Comparison of ENCODE assay signal across 8 cellular contexts in genomic region chr7:17940302-17941170, GRCh38. TPM values are rescaled to one million over a fixed set of nuclear protein-coding genes. Genes with fewer than 3 reads are reported as not detected.
DNase-seq lines count a peak whose midpoint lies in the region; ATAC-seq and TF ChIP-seq lines count a peak whose summit lies in the region.

Gene SNX13, minus strand, starts transcription at chr7:17940494. Its CDS starts 199 bp downstream, at chr7:17940295.

- intact Hi-C loops in CD14-positive monocyte (cut with micrococcal nuclease): no loop called here
- intact Hi-C loops in dendritic cell treated with granulocyte-macrophage colony-stimulating factor and Interleukin-4, amounts not matched to agents 40 ng/mL and 50 ng/mL, for 4 days (cut with micrococcal nuclease): no loop called here
- intact Hi-C loops in left lung (cut with DNase I): no loop called here

- DNase-seq in CD14-positive monocyte (ENCODE audit: low spot score) (peak; percentile 91), NCI-H69 (lab: John Stamatoyannopoulos, UW) (peak; percentile 99), left lung (peak; percentile 93 to 98)
- peak; percentile 87 for DNase-seq in activated CD4-positive, alpha-beta T cell treated with anti-CD3 and anti-CD28 coated beads, Interleukin-2, amount 50 U/mL, for 1 hour
- DNase-seq in stimulated activated CD4-positive, alpha-beta T cell treated with anti-CD3 and anti-CD28 coated beads, Interleukin-2, amount 100 ng/mL, for 48 hours: peak; percentile 81 to 84

- peaks cover 0 to 2% (median 0%) of the 10 kb centered on the region in 3 donors for H3K27me3 Mint-ChIP-seq in CD14-positive monocyte (ENCODE audit: low read depth in 3 of 3)
- H3K27me3 Mint-ChIP-seq in dendritic cell treated with granulocyte-macrophage colony-stimulating factor and Interleukin-4, amounts not matched to agents 40 ng/mL and 50 ng/mL, for 4 days: peaks cover 1% of the 10 kb centered on the region

- TF ChIP-seq CTCF in CD14-positive monocyte (IDR thresholded peaks at IDR 0.05) (peak; percentile 21), left lung (IDR thresholded peaks at IDR 0.05) (no peak)

- peaks cover 3 to 42% of the 10 kb centered on the region in 2 donors for H3K4me1 ChIP-seq in left lung

- peak within 1 kb of the TSS; percentile 92 to 95 for H3K27ac ChIP-seq in left lung

- H3K9me3 ChIP-seq in left lung: no peaks in the 10 kb centered on the region

- H3K27me3 ChIP-seq in left lung: no peaks in the 10 kb centered on the region

- peak; percentile 88 for ATAC-seq in GM19351 (IDR thresholded peaks at IDR 0.05; ENCODE audit: unreplicated experiment)
- peak; percentile 96 for ATAC-seq in HG03521 (IDR thresholded peaks at IDR 0.05; ENCODE audit: unreplicated experiment)
- peak; percentile 96 for ATAC-seq in left lung

- peaks cover 31% of the 10 kb centered on the region for H3K4me1 Mint-ChIP-seq in CD14-positive monocyte
- peaks cover 23% of the 10 kb centered on the region for H3K4me1 Mint-ChIP-seq in dendritic cell treated with granulocyte-macrophage colony-stimulating factor and Interleukin-4, amounts not matched to agents 40 ng/mL and 50 ng/mL, for 4 days (ENCODE audit: low read depth)

- no peaks in the 10 kb centered on the region for H3K36me3 ChIP-seq in left lung

- peaks cover 4 to 5% of the 10 kb centered on the region in 2 donors for H3K36me3 Mint-ChIP-seq in CD14-positive monocyte
- H3K36me3 Mint-ChIP-seq in dendritic cell treated with granulocyte-macrophage colony-stimulating factor and Interleukin-4, amounts not matched to agents 40 ng/mL and 50 ng/mL, for 4 days (ENCODE audit: low read depth): peaks cover 24% of the 10 kb centered on the region

- H3K27ac Mint-ChIP-seq in CD14-positive monocyte: peak within 1 kb of the TSS; percentile 99 to 100 (median 99)
- H3K27ac Mint-ChIP-seq in dendritic cell treated with granulocyte-macrophage colony-stimulating factor and Interleukin-4, amounts not matched to agents 40 ng/mL and 50 ng/mL, for 4 days: peak within 1 kb of the TSS; percentile 97

- peak within 1 kb of the TSS; percentile 96 to 97 for H3K4me3 Mint-ChIP-seq in CD14-positive monocyte
- H3K4me3 Mint-ChIP-seq in dendritic cell treated with granulocyte-macrophage colony-stimulating factor and Interleukin-4, amounts not matched to agents 40 ng/mL and 50 ng/mL, for 4 days: peak within 1 kb of the TSS; percentile 90

- peaks cover 0 to 1% (median 0%) of the 10 kb centered on the region in 7 donors for H3K9me3 Mint-ChIP-seq in CD14-positive monocyte
- H3K9me3 Mint-ChIP-seq in dendritic cell treated with granulocyte-macrophage colony-stimulating factor and Interleukin-4, amounts not matched to agents 40 ng/mL and 50 ng/mL, for 4 days: no peaks in the 10 kb centered on the region

- H3K4me3 ChIP-seq in left lung: peak within 1 kb of the TSS; percentile 65 to 88

RNA-seq across cellular contexts. Expression of gene SNX13, which starts in this region (rescaled TPM):
- polyA plus RNA-seq in CD14-positive monocyte: 10 to 100 TPM; 17.4 to 31.3 TPM
- total RNA-seq in left lung: 10 to 100 TPM; 49.4 to 51.4 TPM

Comparison
In these comparisons a context has a peak if more than half of its experiments do, and no peak if none do; other contexts are left out.
1. Peak in every context shown above with its lines: DNase-seq, ATAC-seq, H3K4me3 ChIP-seq and H3K27ac ChIP-seq.